Comparison of ENCODE assay signal across 8 cellular contexts in genomic region chr17:82370471-82371332, GRCh38. TPM values are rescaled to one million over a fixed set of nuclear protein-coding genes. Genes with fewer than 3 reads are reported as not detected.
DNase-seq lines count a peak whose midpoint lies in the region; ATAC-seq, FAIRE-seq and TF ChIP-seq lines count a peak whose summit lies in the region.

No MANE protein-coding gene starts in this region.

- H3K4me1 ChIP-seq in ACC112 (ENCODE audit: control insufficient read depth, insufficient read depth, low read length, unreplicated experiment) (no peaks in the 10 kb centered on the region), adipocyte (ENCODE audit: control insufficient read depth, insufficient read depth, low read length) (peaks cover 5% of the 10 kb centered on the region), mucosa of descending colon (ENCODE audit: low read depth) (peaks cover 27% of the 10 kb centered on the region), vagina (peaks cover 10% of the 10 kb centered on the region)

- peak; percentile 33 for ATAC-seq in mucosa of descending colon

- TF ChIP-seq POLR2A in vagina (IDR thresholded peaks at IDR 0.05) (no peak), H54 (IDR thresholded peaks at IDR 0.05; ENCODE audit: low read depth, low read length) (no peak)

- H3K27ac ChIP-seq in ACC112 (ENCODE audit: low read depth, low read length) (no peak overlapping the region), vagina (no peak overlapping the region)

- H3K79me2 ChIP-seq in ACC112 (ENCODE audit: control insufficient read depth, insufficient read depth, low read length, unreplicated experiment), result no peaks in the 10 kb centered on the region

- FAIRE-seq in H54 (lab: Jason Lieb, UNC), result no peak

- DNase-seq in H7 (peak; percentile 75), adipocyte (ENCODE audit: low read depth) (peak; percentile 26), mucosa of descending colon (peak in 2 of 3 donors; percentile 28 to 31), vagina (ENCODE audit: extremely low spot score in 2 of 2) (no peak), H54 (ENCODE audit: insufficient read length, low spot score) (no peak), NCI-H1105 (lab: John Stamatoyannopoulos, UW) (no peak)
- DNase-seq in central memory CD4-positive, alpha-beta T cell, result no peak

- H3K9me3 ChIP-seq in adipocyte (ENCODE audit: control insufficient read depth, low read length) (no peaks in the 10 kb centered on the region), mucosa of descending colon (no peaks in the 10 kb centered on the region), vagina (no peaks in the 10 kb centered on the region)

- H3K4me3 ChIP-seq in ACC112 (ENCODE audit: low read depth, low read length) (peak overlapping the region; percentile 64), H7 (ENCODE audit: insufficient read depth, low read depth, low read length) (no peak overlapping the region), adipocyte (ENCODE audit: low read length) (peak overlapping the region; percentile 70), mucosa of descending colon (no peak overlapping the region), vagina (peak overlapping the region; percentile 1 to 22)

- no peak for TF ChIP-seq CTCF in mucosa of descending colon (IDR thresholded peaks at IDR 0.05)
- no peak for TF ChIP-seq CTCF in vagina (IDR thresholded peaks at IDR 0.05)

- H2AFZ ChIP-seq in ACC112 (ENCODE audit: low read length, unreplicated experiment), result peak overlapping the region; percentile 55

- H3K9ac ChIP-seq in adipocyte (ENCODE audit: low read length), result no peak overlapping the region

- H3K27me3 ChIP-seq in ACC112 (ENCODE audit: insufficient read depth, low read length) (peaks cover 54% of the 10 kb centered on the region), H7 (ENCODE audit: control insufficient read depth, insufficient read depth, low read length) (peaks cover 23% of the 10 kb centered on the region), adipocyte (replicated peaks; ENCODE audit: control insufficient read depth, insufficient read depth, low read length) (peaks cover 46% of the 10 kb centered on the region), vagina (no peaks in the 10 kb centered on the region)

- H3K36me3 ChIP-seq in ACC112 (ENCODE audit: insufficient read depth, low read length), result no peaks in the 10 kb centered on the region
- H3K36me3 ChIP-seq in H7 (replicated peaks; ENCODE audit: control insufficient read depth, insufficient read depth, low read length), result no peaks in the 10 kb centered on the region
- no peaks in the 10 kb centered on the region for H3K36me3 ChIP-seq in adipocyte (ENCODE audit: control insufficient read depth, insufficient read depth, low read length, severe bottlenecking)
- H3K36me3 ChIP-seq in mucosa of descending colon (ENCODE audit: low read depth), result no peaks in the 10 kb centered on the region
- H3K36me3 ChIP-seq in vagina, result no peaks in the 10 kb centered on the region

- intact Hi-C loops in mucosa of descending colon (cut with DNase I, micrococcal nuclease) (no loop called here), vagina (cut with DNase I) (no loop called here)

RNA-seq across cellular contexts. Expression of gene UTS2R, which starts 0.9 kb away (rescaled TPM):
- not detected in 2 replicates for total RNA-seq in H7 (2014; rRNA removed; shearing (Covaris generic))
- total RNA-seq in mucosa of descending colon, result not detected
- total RNA-seq in vagina, result not detected

RNA-seq across cellular contexts. Expression of gene TEX19, which starts 11.7 kb away (rescaled TPM):
- total RNA-seq in H7 (2014; rRNA removed; shearing (Covaris generic)), result 1.1 and 1.9 TPM in 2 replicates
- not detected for total RNA-seq in mucosa of descending colon
- total RNA-seq in vagina, result not detected

RNA-seq across cellular contexts. Expression of gene SECTM1, which starts 37.1 kb away (rescaled TPM):
- 0.44 and 0.94 TPM in 2 replicates for total RNA-seq in H7 (2014; rRNA removed; shearing (Covaris generic))
- 100 to 1,000 TPM; 127 to 268 (median 213) TPM for total RNA-seq in mucosa of descending colon
- total RNA-seq in vagina, result 37.1 TPM

RNA-seq across cellular contexts. Expression of gene HEXD, which starts 47.4 kb away (rescaled TPM):
- total RNA-seq in H7 (2014; rRNA removed; shearing (Covaris generic)), result 16.6 and 24.6 TPM in 2 replicates
- total RNA-seq in mucosa of descending colon, result 10 to 100 TPM; 25.3 to 54.6 (median 42.1) TPM
- total RNA-seq in vagina, result 90.4 TPM

RNA-seq across cellular contexts. Expression of gene OGFOD3, which starts 47.7 kb away (rescaled TPM):
- 26.2 and 28.6 TPM in 2 replicates for total RNA-seq in H7 (2014; rRNA removed; shearing (Covaris generic))
- total RNA-seq in mucosa of descending colon (10 to 100 TPM; 26.2 to 28.8 (median 26.2) TPM), vagina (25.5 TPM)

Comparison
In these comparisons a context has a peak if more than half of its experiments do, and no peak if none do; other contexts are left out.
1. H3K4me3 ChIP-seq: peak in ACC112 (single experiment), adipocyte (single experiment) and vagina (2 of 2); none in H7 (single experiment) and mucosa of descending colon (single experiment).
2. DNase-seq: peak in H7 (single experiment), adipocyte (single experiment) and mucosa of descending colon (2 of 3); none in vagina (0 of 2), H54 (single experiment), NCI-H1105 (single experiment) and central memory CD4-positive, alpha-beta T cell (single experiment).
3. RNA of gene SECTM1, which starts 37.1 kb away (total RNA-seq): 127 to 268 TPM in mucosa of descending colon and 37.1 TPM in vagina (single experiment); 0.44 to 0.94 TPM in H7; every median in the first group is over 10 times any median in the second.